Comparison of ENCODE assay signal across 10 cellular contexts in the genomic region with DNA sequence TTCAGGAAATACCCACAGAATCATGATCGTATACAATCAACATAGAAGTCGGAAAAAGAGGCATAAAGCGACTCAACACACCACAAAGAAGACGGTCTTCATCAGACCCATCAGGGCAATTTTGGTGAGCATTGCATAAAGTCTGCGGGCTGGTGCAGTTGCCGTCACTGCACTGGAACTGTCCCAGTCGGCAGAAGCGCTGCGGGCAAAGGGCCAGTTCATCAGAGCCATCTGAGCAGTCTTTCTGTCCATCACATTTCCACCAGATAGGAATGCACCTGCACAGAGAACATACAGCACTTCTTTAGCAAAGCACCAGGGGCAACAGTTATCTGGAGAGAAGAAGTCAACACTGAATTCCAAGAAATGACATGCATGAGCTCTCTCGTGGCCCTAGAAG.
"Had no signal": no experiment of that assay in that cellular context is flagged by ENCODE, and none has a peak within 500 bp of the region (broad histone marks: within the 10 kb centered on the region; RNA-seq: fewer than 3 reads in every experiment).

No MANE protein-coding gene starts in this region.

- H3K4me1 ChIP-seq: HAP-1 had no signal

- H2AFZ ChIP-seq: GM23248 had no signal

- H3K36me3 ChIP-seq: HAP-1 had no signal

- DNase-seq: GM23248, GOT3, H7, HFFc6, IMR-90, KBM-7 had no signal

- H3K4me2 ChIP-seq: KMS-11 had no signal

- H3K9me3 ChIP-seq: HAP-1 had no signal

- H3K9ac ChIP-seq: GM23248, KMS-11 had no signal

- H3K4me3 ChIP-seq: GM23248, HAP-1 had no signal

- ATAC-seq: HCT116 had no signal

- H3K27ac ChIP-seq: GM23248, HL-60, KMS-11 had no signal
